Comparison of ENCODE assay signal across 8 cellular contexts in genomic region chr1:25996966-25997758, GRCh38. TPM values are rescaled to one million over a fixed set of nuclear protein-coding genes. Genes with fewer than 3 reads are reported as not detected.
DNase-seq lines count a peak whose midpoint lies in the region; ATAC-seq and TF ChIP-seq lines count a peak whose summit lies in the region.

No MANE protein-coding gene starts in this region.

- DNase-seq in HAP-1 (ENCODE audit: low spot score in 2 of 2) (peak; percentile 13 to 18), SKM-1 treated with dmso at 0.1 percent for 144 hours (lab: John Stamatoyannopoulos, UW; ENCODE audit: unreplicated experiment) (peak; percentile 99), cerebellar nuclear complex (lab: John Stamatoyannopoulos, UW) (no peak)

- no peak for TF ChIP-seq CTCF in C4-2B (conservative IDR thresholded peaks at IDR 0.05)

- H3K4me1 ChIP-seq in HAP-1 (peaks cover 14% of the 10 kb centered on the region), esophagus (ENCODE audit: control insufficient read depth in 2 of 2, insufficient read depth in 2 of 2, low read length in 1 of 2) (peaks cover 2 to 5% of the 10 kb centered on the region in 2 donors), muscle layer of duodenum (ENCODE audit: control insufficient read depth in 1 of 2, insufficient read depth in 2 of 2, low read length in 2 of 2) (peaks cover 12 to 16% of the 10 kb centered on the region in 2 donors)

- H3K36me3 ChIP-seq in HAP-1 (replicated peaks) (no peaks in the 10 kb centered on the region), esophagus (ENCODE audit: control insufficient read depth in 2 of 2, insufficient read depth in 2 of 2, low read length in 1 of 2) (no peaks in the 10 kb centered on the region), muscle layer of duodenum (ENCODE audit: control insufficient read depth in 1 of 2, insufficient read depth in 2 of 2, low read length in 2 of 2) (no peaks in the 10 kb centered on the region)

- H3K27ac ChIP-seq in C4-2B (peak overlapping the region; percentile 79), esophagus (ENCODE audit: low read depth in 2 of 2, low read length in 1 of 2) (peak overlapping the region; percentile 82 to 84), muscle layer of duodenum (ENCODE audit: low read length) (peak overlapping the region; percentile 79)

- in situ Hi-C loops in HAP-1 (cut with MboI; ENCODE audit: low sequenced_read_pairs) = loop anchor here (5.0 kb wide), 1 partner anchor 100 kb away; no protein-coding TSS in a partner anchor

- H3K4me3 ChIP-seq in HAP-1 = peak overlapping the region; percentile 63
- H3K4me3 ChIP-seq in esophagus (ENCODE audit: low read depth in 1 of 2, low read length in 2 of 2) = peak overlapping the region; percentile 55 to 69
- peak overlapping the region; percentile 67 to 78 for H3K4me3 ChIP-seq in muscle layer of duodenum (ENCODE audit: low read depth in 1 of 2, low read length in 2 of 2)

- TF ChIP-seq POLR2A in GM18505 (IDR thresholded peaks at IDR 0.05; ENCODE audit: borderline replicate concordance, extremely low read depth, insufficient read depth, insufficient read length) = no peak

- WGBS in esophagus, 2 donors = 3% methylated on average over 11 of the region's 11 CpGs

- no peaks in the 10 kb centered on the region for H3K27me3 ChIP-seq in HAP-1 (ENCODE audit: low read depth)
- no peaks in the 10 kb centered on the region for H3K27me3 ChIP-seq in esophagus (ENCODE audit: control insufficient read depth in 1 of 2, insufficient read depth in 2 of 2, low read length in 2 of 2)
- H3K27me3 ChIP-seq in muscle layer of duodenum (ENCODE audit: low read depth, low read length) = no peaks in the 10 kb centered on the region

- H3K9me3 ChIP-seq in HAP-1 = no peaks in the 10 kb centered on the region
- H3K9me3 ChIP-seq in esophagus (ENCODE audit: control insufficient read depth in 2 of 2, insufficient read depth in 1 of 2, low read depth in 1 of 2, low read length in 1 of 2) = no peaks in the 10 kb centered on the region
- no peaks in the 10 kb centered on the region for H3K9me3 ChIP-seq in muscle layer of duodenum (ENCODE audit: control insufficient read depth in 1 of 2, low read length in 2 of 2)

- ATAC-seq in GM18505 (IDR thresholded peaks at IDR 0.05; ENCODE audit: unreplicated experiment) (no peak), GM18868 (IDR thresholded peaks at IDR 0.05; ENCODE audit: unreplicated experiment) (no peak)

RNA-seq across cellular contexts. Expression of gene PAFAH2, which starts 0.7 kb away (rescaled TPM):
- 1 to 10 TPM; 5.7 to 5.8 TPM for polyA plus RNA-seq in esophagus

RNA-seq across cellular contexts. Expression of gene EXTL1, which starts 24.4 kb away (rescaled TPM):
- polyA plus RNA-seq in esophagus = under 1 TPM; 0.09 to 0.45 TPM

RNA-seq across cellular contexts. Expression of gene SLC30A2, which starts 48.8 kb away (rescaled TPM):
- polyA plus RNA-seq in esophagus = under 1 TPM in 1 of 2 donors, not detected in 1; 0.01 TPM

Comparison
In these comparisons a context has a peak if more than half of its experiments do, and no peak if none do; other contexts are left out.
1. DNase-seq: peak in HAP-1 (2 of 2) and SKM-1 treated with dmso at 0.1 percent for 144 hours (single experiment); none in cerebellar nuclear complex (0 of 2).
2. Peak in every context shown above with its lines, with median percentiles within 50 percentile points of each other: H3K27ac ChIP-seq and H3K4me3 ChIP-seq.